27 cellular contexts compared by ENCODE assay signal in the genomic region with DNA sequence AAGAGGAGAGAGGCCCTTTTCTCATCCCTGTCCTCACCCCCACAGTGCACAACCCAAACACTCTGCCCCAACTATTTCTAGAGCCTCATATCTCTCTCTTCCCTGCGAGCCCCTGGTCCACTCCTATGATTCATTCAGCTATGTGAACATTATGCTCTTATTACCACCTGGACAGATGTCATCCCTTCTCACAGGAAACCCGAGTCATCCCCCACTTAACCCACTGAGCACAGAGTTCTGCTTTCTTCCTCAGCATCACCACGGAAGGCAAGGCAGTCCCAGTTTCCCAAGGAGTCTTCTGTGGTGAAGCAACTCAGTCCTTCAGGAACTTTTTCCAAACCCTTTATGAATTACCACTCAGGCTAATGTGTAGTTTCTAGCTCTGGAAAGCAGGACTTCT. TPM values are rescaled to one million over a fixed set of nuclear protein-coding genes. Genes with fewer than 3 reads are reported as not detected.
A peak's percentile ranks its signal among the peaks of the same experiment; 100 is the strongest.
DNase-seq lines count a peak whose midpoint lies in the region; ATAC-seq, FAIRE-seq and TF ChIP-seq lines count a peak whose summit lies in the region.
"Had no signal": no experiment of that assay in that cellular context is flagged by ENCODE, and none has a peak within 500 bp of the region (broad histone marks: within the 10 kb centered on the region; RNA-seq: fewer than 3 reads in every experiment).

No MANE protein-coding gene starts in this region.

- H4K20me1 ChIP-seq in BLaER1 treated with 17β-estradiol and CSF1 and Interleukin-3, amounts not matched to agents 10 nM and 100 nM: peaks cover 0 to 30% (median 25%) of the 10 kb centered on the region in 11 experiments; a peak in 16 of 22 replicates

- no peak overlapping the region for H3K4me3 ChIP-seq in BLaER1 treated with 17β-estradiol and CSF1 and Interleukin-3, amounts not matched to agents 10 nM and 100 nM
- no peak overlapping the region for H3K4me3 ChIP-seq in pancreas
- H3K4me3 ChIP-seq: BLaER1, lung, prostate gland, spleen had no signal

- no peaks in the 10 kb centered on the region for H3K27me3 ChIP-seq in BLaER1 treated with 17β-estradiol and CSF1 and Interleukin-3, amounts not matched to agents 10 nM and 100 nM
- H3K27me3 ChIP-seq in pancreas: no peaks in the 10 kb centered on the region
- H3K27me3 ChIP-seq: BLaER1 had no signal

- peaks cover 0 to 2% (median 0%) of the 10 kb centered on the region in 5 experiments for H3K9me3 Mint-ChIP-seq in brain
- no peaks in the 10 kb centered on the region for H3K9me3 Mint-ChIP-seq in natural killer cell
- H3K9me3 Mint-ChIP-seq: activated naive CD4-positive, alpha-beta T cell treated with anti-CD3 and anti-CD28 coated beads, Interleukin-2, amount 50 U/mL, for 24 hours had no signal

- H3K4me1 ChIP-seq in BLaER1 treated with 17β-estradiol and CSF1 and Interleukin-3, amounts not matched to agents 10 nM and 100 nM: peaks cover 34 to 59% (median 48%) of the 10 kb centered on the region in 10 experiments
- no peaks in the 10 kb centered on the region for H3K4me1 ChIP-seq in pancreas

- DNase-seq in HT1080 (ENCODE audit: low read depth) (peak; percentile 59), natural killer cell (no peak), NCI-H748 treated with DMSO at 0.1 percent for 48 hours (lab: John Stamatoyannopoulos, UW) (no peak), pancreas (no peak)
- DNase-seq in activated CD8-positive, alpha-beta memory T cell treated with anti-CD3 and anti-CD28 coated beads for 24 hours: no peak
- DNase-seq: activated T-cell treated with anti-CD3 and anti-CD28 coated beads, Interleukin-2, amount 50 U/mL, for 48 hours; DMS 273 treated with DMSO at 0.1 percent for 48 hours; GF-D8; hippocampal formation; naive thymus-derived CD4-positive, alpha-beta T cell; NCI-H1048; NCI-H2029; NCI-H526 treated with DMSO at 0.1 percent for 48 hours; SHP77; spleen; stimulated activated CD4-positive, alpha-beta T cell treated with anti-CD3 and anti-CD28 coated beads, Interleukin-4, amount 100 ng/mL, for 4 hours had no signal

- peak overlapping the region in 1 of 11 experiments; percentile 6; a peak in 1 of 22 replicates for H3K27ac ChIP-seq in BLaER1 treated with 17β-estradiol and CSF1 and Interleukin-3, amounts not matched to agents 10 nM and 100 nM
- H3K27ac ChIP-seq in pancreas: no peak overlapping the region
- H3K27ac ChIP-seq: BLaER1, prostate gland, spleen had no signal

- WGBS in pancreas, 2 donors: 47 to 54% methylated on average over 3 of the region's 3 CpGs

- H3K9me3 ChIP-seq in BLaER1 treated with 17β-estradiol and CSF1 and Interleukin-3, amounts not matched to agents 10 nM and 100 nM (replicated peaks in 1 of 11): no peaks in the 10 kb centered on the region
- H3K9me3 ChIP-seq in pancreas: no peaks in the 10 kb centered on the region
- H3K9me3 ChIP-seq: BLaER1, prostate gland, spleen had no signal

- H3K36me3 ChIP-seq in BLaER1 treated with 17β-estradiol and CSF1 and Interleukin-3, amounts not matched to agents 10 nM and 100 nM: no peaks in the 10 kb centered on the region
- H3K36me3 ChIP-seq in pancreas: no peaks in the 10 kb centered on the region
- H3K36me3 ChIP-seq: BLaER1, prostate gland, spleen had no signal

- H3K4me2 ChIP-seq in BLaER1 treated with 17β-estradiol and CSF1 and Interleukin-3, amounts not matched to agents 10 nM and 100 nM: peak overlapping the region in 9 of 11 experiments; percentile 68 to 83 (median 76); a peak in 18 of 22 replicates
- H3K4me2 ChIP-seq: BLaER1 had no signal

- H3K27me3 Mint-ChIP-seq in brain: peaks cover 14% of the 10 kb centered on the region
- H3K27me3 Mint-ChIP-seq in natural killer cell (ENCODE audit: low read depth in 2 of 2): peaks cover 0 to 14% of the 10 kb centered on the region in 2 donors
- H3K27me3 Mint-ChIP-seq: activated naive CD4-positive, alpha-beta T cell treated with anti-CD3 and anti-CD28 coated beads, Interleukin-2, amount 50 U/mL, for 24 hours had no signal

- no peak for ATAC-seq in natural killer cell
- ATAC-seq in GM21717 (IDR thresholded peaks at IDR 0.05; ENCODE audit: unreplicated experiment): no peak
- ATAC-seq in pancreas: no peak
- ATAC-seq: naive thymus-derived CD4-positive, alpha-beta T cell had no signal

- H3K4me1 Mint-ChIP-seq in brain (peaks cover 61% of the 10 kb centered on the region), natural killer cell (peaks cover 25 to 38% of the 10 kb centered on the region in 2 donors)

- H3K27ac Mint-ChIP-seq in brain (peak overlapping the region; percentile 14 to 82 (median 42)), natural killer cell (peak overlapping the region in 1 of 2 donors; percentile 60)

- TF ChIP-seq CTCF in brain (conservative IDR thresholded peaks at IDR 0.05) (no peak), natural killer cell (IDR thresholded peaks at IDR 0.05) (no peak), pancreas (IDR thresholded peaks at IDR 0.05) (no peak)

- FAIRE-seq in pancreas (lab: Jason Lieb, UNC): no peak
- FAIRE-seq: keratinocyte had no signal

- intact Hi-C loops in natural killer cell (cut with micrococcal nuclease): loop anchor here (2.0 kb wide), 3 partner anchors 79 to 205 kb away; a partner anchor contains a TSS
- intact Hi-C loops in pancreas (cut with DNase I): no loop called here

- peak overlapping the region; percentile 80 to 97 (median 86) for H3K4me3 Mint-ChIP-seq in brain
- peak overlapping the region; percentile 52 for H3K4me3 Mint-ChIP-seq in natural killer cell
- H3K4me3 Mint-ChIP-seq: activated naive CD4-positive, alpha-beta T cell treated with anti-CD3 and anti-CD28 coated beads, Interleukin-2, amount 50 U/mL, for 24 hours had no signal

- H3K36me3 Mint-ChIP-seq in brain (peaks cover 10% of the 10 kb centered on the region), natural killer cell (no peaks in the 10 kb centered on the region)
- H3K36me3 Mint-ChIP-seq: activated naive CD4-positive, alpha-beta T cell treated with anti-CD3 and anti-CD28 coated beads, Interleukin-2, amount 50 U/mL, for 24 hours; naive thymus-derived CD4-positive, alpha-beta T cell had no signal

- no peak overlapping the region for H3K9ac ChIP-seq in BLaER1 treated with 17β-estradiol and CSF1 and Interleukin-3, amounts not matched to agents 10 nM and 100 nM
- H3K9ac ChIP-seq: BLaER1 had no signal

RNA-seq across cellular contexts. Expression of a gene that starts 1.3 kb away (rescaled TPM):
- total RNA-seq in HT1080 (2014; rRNA removed; shearing (Covaris generic)): not detected in 2 replicates
- polyA plus RNA-seq in HT1080 (2015; cell fraction: cytosol; rRNA removed): not detected in 2 replicates
- 0.11 TPM in 1 of 2 replicates, not detected in the other for polyA plus RNA-seq in HT1080 (2015; cell fraction: nucleus; rRNA removed)
- polyA plus RNA-seq in brain (ENCODE audit: insufficient read depth, low read depth, low replicate concordance): 1.7 TPM
- not detected for total RNA-seq in natural killer cell
- total RNA-seq in pancreas: under 1 TPM; 0.16 to 0.69 (median 0.38) TPM
- polyA plus RNA-seq in pancreas: 1 to 10 TPM in 1 of 2 donors, under 1 TPM in 1; 0.99 to 5.0 TPM
- total RNA-seq: A673; naive thymus-derived CD4-positive, alpha-beta T cell; spleen; T-helper 2 cell treated with Interferon-gamma antibody and Interleukin-4, amounts not matched to agents 100 ng/mL and 5 ng/mL, for 36 hours; urinary bladder had no signal
- polyA plus RNA-seq: naive thymus-derived CD4-positive, alpha-beta T cell; spleen had no signal

RNA-seq across cellular contexts. Expression of a gene that starts 1.6 kb away (rescaled TPM):
- total RNA-seq in HT1080 (2014; rRNA removed; shearing (Covaris generic)): 12.1 and 13.5 TPM in 2 replicates
- 17.0 and 17.7 TPM in 2 replicates for polyA plus RNA-seq in HT1080 (2015; cell fraction: cytosol; rRNA removed)
- polyA plus RNA-seq in HT1080 (2015; cell fraction: nucleus; rRNA removed): 25.7 and 25.9 TPM in 2 replicates
- polyA plus RNA-seq in brain (ENCODE audit: insufficient read depth, low read depth, low replicate concordance) (42.7 TPM), pancreas (1 to 10 TPM; 9.7 to 9.8 TPM)
- total RNA-seq in natural killer cell (10 to 100 TPM; 18.9 to 20.6 (median 19.2) TPM), pancreas (1 to 10 TPM; 4.5 to 9.6 (median 7.0) TPM)
